ENCODE assay signal across 1 cellular context in the genomic region with DNA sequence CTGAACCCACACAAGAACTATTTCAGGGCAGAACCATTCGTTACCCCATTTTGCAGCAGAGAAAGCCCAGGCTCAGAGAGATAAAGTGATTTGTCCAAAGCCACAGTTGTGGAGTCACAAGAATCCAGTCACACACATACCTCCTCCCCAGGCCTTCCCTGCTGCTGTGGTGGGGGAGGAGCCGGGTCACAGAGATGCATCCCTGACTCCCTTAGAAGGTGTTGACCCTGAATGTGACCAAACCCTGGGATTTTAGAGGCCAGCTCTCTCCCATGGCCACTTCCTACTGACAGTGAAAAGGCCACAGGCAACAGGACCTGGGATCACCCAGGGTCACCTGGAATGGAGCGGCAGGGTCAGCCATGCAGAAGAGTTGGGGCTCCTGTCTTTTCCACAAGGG.
TF ChIP-seq lines count a peak whose summit lies in the region.

No MANE protein-coding gene starts in this region.

TF ChIP-seq in SK-N-SH, 30 proteins besides CTCF, POLR2A, EP300 and RAD21 (continued from another document):
- no peak for TF ChIP-seq GABPA (IDR thresholded peaks at IDR 0.05; ENCODE audit: low read depth)
